1 cellular context compared by ENCODE assay signal in the genomic region with DNA sequence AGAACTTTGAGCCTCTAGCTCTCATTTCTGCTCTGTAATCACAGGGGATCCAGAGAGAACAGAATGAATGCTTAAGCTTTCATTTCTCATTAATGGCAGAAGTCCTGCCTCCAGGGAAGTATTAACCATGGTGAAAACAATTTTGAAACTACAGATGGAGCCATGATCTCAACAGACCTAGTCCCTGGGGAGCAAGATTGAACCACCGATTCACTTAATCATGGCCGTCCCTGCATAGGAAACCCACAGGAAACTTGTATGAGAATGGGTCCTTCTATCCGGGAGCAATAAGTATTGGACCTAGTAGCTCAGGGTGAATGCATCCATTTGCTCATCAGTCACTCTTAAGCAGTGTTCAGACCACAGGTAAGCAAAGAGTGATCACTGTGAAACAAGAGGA.
TF ChIP-seq lines count a peak whose summit lies in the region.

No MANE protein-coding gene starts in this region.

TF ChIP-seq in IMR-90, 13 proteins besides CTCF, POLR2A, EP300 and RAD21:
- TF ChIP-seq, protein P1, sequence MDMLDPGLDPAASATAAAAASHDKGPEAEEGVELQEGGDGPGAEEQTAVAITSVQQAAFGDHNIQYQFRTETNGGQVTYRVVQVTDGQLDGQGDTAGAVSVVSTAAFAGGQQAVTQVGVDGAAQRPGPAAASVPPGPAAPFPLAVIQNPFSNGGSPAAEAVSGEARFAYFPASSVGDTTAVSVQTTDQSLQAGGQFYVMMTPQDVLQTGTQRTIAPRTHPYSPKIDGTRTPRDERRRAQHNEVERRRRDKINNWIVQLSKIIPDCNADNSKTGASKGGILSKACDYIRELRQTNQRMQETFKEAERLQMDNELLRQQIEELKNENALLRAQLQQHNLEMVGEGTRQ (IDR thresholded peaks at IDR 0.05; ENCODE audit: low read depth, low read length): no peak
- TF ChIP-seq BHLHE40 (IDR thresholded peaks at IDR 0.05; ENCODE audit: low read depth, low read length): no peak
- no peak for TF ChIP-seq CHD1 (IDR thresholded peaks at IDR 0.05; ENCODE audit: low read depth, low read length)
- no peak for TF ChIP-seq MAZ (IDR thresholded peaks at IDR 0.05; ENCODE audit: borderline replicate concordance, low read depth, low read length)
- TF ChIP-seq FOS (IDR thresholded peaks at IDR 0.05; ENCODE audit: low read depth, low read length): no peak
- TF ChIP-seq SMC3 (IDR thresholded peaks at IDR 0.05; ENCODE audit: low read depth, low read length): no peak
- TF ChIP-seq RFX5 (IDR thresholded peaks at IDR 0.05; ENCODE audit: low read depth, low read length): no peak
- no peak for TF ChIP-seq NFE2L2 (IDR thresholded peaks at IDR 0.05; ENCODE audit: low read depth, low read length)
- TF ChIP-seq MAFK (IDR thresholded peaks at IDR 0.05; ENCODE audit: low read depth, low read length): no peak
- TF ChIP-seq, protein P2, sequence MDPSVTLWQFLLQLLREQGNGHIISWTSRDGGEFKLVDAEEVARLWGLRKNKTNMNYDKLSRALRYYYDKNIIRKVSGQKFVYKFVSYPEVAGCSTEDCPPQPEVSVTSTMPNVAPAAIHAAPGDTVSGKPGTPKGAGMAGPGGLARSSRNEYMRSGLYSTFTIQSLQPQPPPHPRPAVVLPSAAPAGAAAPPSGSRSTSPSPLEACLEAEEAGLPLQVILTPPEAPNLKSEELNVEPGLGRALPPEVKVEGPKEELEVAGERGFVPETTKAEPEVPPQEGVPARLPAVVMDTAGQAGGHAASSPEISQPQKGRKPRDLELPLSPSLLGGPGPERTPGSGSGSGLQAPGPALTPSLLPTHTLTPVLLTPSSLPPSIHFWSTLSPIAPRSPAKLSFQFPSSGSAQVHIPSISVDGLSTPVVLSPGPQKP (IDR thresholded peaks at IDR 0.05; ENCODE audit: borderline replicate concordance, low read depth, low read length): no peak
- no peak for TF ChIP-seq MXI1 (IDR thresholded peaks at IDR 0.05; ENCODE audit: borderline replicate concordance, low read depth, low read length)
